Comparison of ENCODE assay signal across 9 cellular contexts in genomic region chr18:59923539-59924196, GRCh38. TPM values are rescaled to one million over a fixed set of nuclear protein-coding genes. Genes with fewer than 3 reads are reported as not detected.
DNase-seq lines count a peak whose midpoint lies in the region; ATAC-seq and TF ChIP-seq lines count a peak whose summit lies in the region.
"Had no signal": no experiment of that assay in that cellular context is flagged by ENCODE, and none has a peak within 500 bp of the region (broad histone marks: within the 10 kb centered on the region; RNA-seq: fewer than 3 reads in every experiment).

No MANE protein-coding gene starts in this region.

- peaks cover 4% of the 10 kb centered on the region; the same call in 1 of the 2 replicates for H3K9me2 ChIP-seq in GM23338 (ENCODE audit: insufficient read depth)

- H3K4me2 ChIP-seq in GM23338, result no peak overlapping the region
- peak overlapping the region; percentile 25 for H3K4me2 ChIP-seq in trophoblast cell (ENCODE audit: low read length)

- TF ChIP-seq POLR2A in prostate gland (IDR thresholded peaks at IDR 0.05), result no peak

- no peak overlapping the region for H3K18ac ChIP-seq in trophoblast cell (ENCODE audit: low read length)

- H4K20me1 ChIP-seq in GM23338 (replicated peaks; ENCODE audit: insufficient read depth), result no peaks in the 10 kb centered on the region

- no peaks in the 10 kb centered on the region for H3K79me2 ChIP-seq in GM23338 (replicated peaks; ENCODE audit: insufficient read depth)
- H3K79me2 ChIP-seq in trophoblast cell (ENCODE audit: control insufficient read depth, insufficient read depth, low read length, poor library complexity), result no peaks in the 10 kb centered on the region

- H3F3A ChIP-seq in GM23338 (replicated peaks; ENCODE audit: low read depth), result no peaks in the 10 kb centered on the region

- H3K4me1 ChIP-seq in GM23338 (ENCODE audit: insufficient read depth), result no peaks in the 10 kb centered on the region
- H3K4me1 ChIP-seq in trophoblast cell (ENCODE audit: control insufficient read depth in 1 of 2, insufficient read depth in 2 of 2, low read length in 2 of 2), result peaks cover 4 to 9% of the 10 kb centered on the region in 2 experiments
- H3K4me1 ChIP-seq in prostate gland (replicated peaks), result no peaks in the 10 kb centered on the region

- H3K79me1 ChIP-seq in trophoblast cell (ENCODE audit: low read length), result peaks cover 3% of the 10 kb centered on the region

- H4K91ac ChIP-seq in trophoblast cell (ENCODE audit: low read depth, low read length), result peak overlapping the region; percentile 20

- H3K36me3 Mint-ChIP-seq in GM23338 (ENCODE audit: low read depth), result no peaks in the 10 kb centered on the region

- no peak overlapping the region for H3K4ac ChIP-seq in trophoblast cell (ENCODE audit: low read depth, low read length)

- intact Hi-C loops in prostate gland (cut with DNase I), result no loop called here
- intact Hi-C loops in left cardiac atrium (cut with DNase I), result no loop called here

- H3K27ac ChIP-seq in GM23338 (ENCODE audit: low read depth) (no peak overlapping the region), trophoblast cell (ENCODE audit: low read depth, low read length) (peak overlapping the region; percentile 41), prostate gland (no peak overlapping the region), WERI-Rb-1 (no peak overlapping the region)
- H3K27ac ChIP-seq: brain microvascular endothelial cell had no signal

- H3K23ac ChIP-seq in trophoblast cell (ENCODE audit: low read length), result no peak overlapping the region

- H3K14ac ChIP-seq in trophoblast cell (ENCODE audit: low read length), result no peak overlapping the region

- H3K4me1 Mint-ChIP-seq in GM23338, result peaks cover 2% of the 10 kb centered on the region; the same call in 1 of the 3 replicates

- no peak overlapping the region for H2AK5ac ChIP-seq in trophoblast cell (ENCODE audit: low read length)

- no peak overlapping the region for H3K9ac ChIP-seq in trophoblast cell (ENCODE audit: low read length)

- DNase-seq in GM23338 (ENCODE audit: low spot score) (no peak), trophoblast cell (no peak), prostate gland (ENCODE audit: low spot score) (no peak), WERI-Rb-1 (no peak), left cardiac atrium (no peak)
- DNase-seq: brain microvascular endothelial cell had no signal

- H2BK12ac ChIP-seq in trophoblast cell (ENCODE audit: low read length), result no peak overlapping the region

- no peaks in the 10 kb centered on the region for H3K9me3 Mint-ChIP-seq in GM23338

- ATAC-seq in GM19035 (IDR thresholded peaks at IDR 0.05; ENCODE audit: unreplicated experiment), result peak; percentile 34
- ATAC-seq in GM23338, result no peak
- ATAC-seq in HG03378 (IDR thresholded peaks at IDR 0.05; ENCODE audit: unreplicated experiment), result peak; percentile 36
- ATAC-seq in left cardiac atrium, result no peak

- H3K27me3 ChIP-seq in GM23338 (ENCODE audit: insufficient read depth) (no peaks in the 10 kb centered on the region), trophoblast cell (ENCODE audit: insufficient read depth, low read length) (no peaks in the 10 kb centered on the region), prostate gland (replicated peaks; ENCODE audit: insufficient read depth) (no peaks in the 10 kb centered on the region), WERI-Rb-1 (ENCODE audit: insufficient read depth, low read depth, severe bottlenecking) (no peaks in the 10 kb centered on the region)
- H3K27me3 ChIP-seq: brain microvascular endothelial cell had no signal

- no peak overlapping the region for H2BK120ac ChIP-seq in trophoblast cell (ENCODE audit: insufficient read depth, low read length, poor library complexity)

- H3K4me3 ChIP-seq in GM23338 (no peak overlapping the region), trophoblast cell (ENCODE audit: low read depth, low read length) (no peak overlapping the region), prostate gland (no peak overlapping the region), WERI-Rb-1 (ENCODE audit: low read depth, low read length) (no peak overlapping the region)

- H3K36me3 ChIP-seq in GM23338 (ENCODE audit: insufficient read depth) (no peaks in the 10 kb centered on the region), trophoblast cell (ENCODE audit: control insufficient read depth in 1 of 2, insufficient read depth in 2 of 2, low read length in 2 of 2) (no peaks in the 10 kb centered on the region), prostate gland (no peaks in the 10 kb centered on the region), WERI-Rb-1 (no peaks in the 10 kb centered on the region)
- H3K36me3 ChIP-seq: brain microvascular endothelial cell had no signal

- H2BK5ac ChIP-seq in trophoblast cell (ENCODE audit: low read depth, low read length, poor library complexity), result no peak overlapping the region

- H3K4me3 Mint-ChIP-seq in GM23338, result no peak overlapping the region

- no peaks in the 10 kb centered on the region for H3K9me3 ChIP-seq in trophoblast cell (ENCODE audit: insufficient read depth, low read depth, low read length)
- no peaks in the 10 kb centered on the region for H3K9me3 ChIP-seq in prostate gland
- H3K9me3 ChIP-seq in WERI-Rb-1 (ENCODE audit: severe bottlenecking), result no peaks in the 10 kb centered on the region

- H4K8ac ChIP-seq in trophoblast cell (ENCODE audit: low read depth, low read length), result no peak overlapping the region

- no peak for TF ChIP-seq CTCF in GM23338 (conservative IDR thresholded peaks at IDR 0.05; ENCODE audit: low read depth in 2 of 2)
- TF ChIP-seq CTCF in prostate gland (IDR thresholded peaks at IDR 0.05), result no peak
- no peak for TF ChIP-seq CTCF in WERI-Rb-1 (IDR thresholded peaks at IDR 0.05; ENCODE audit: low read depth, low read length)

- peak overlapping the region; percentile 72; the same call in 1 of the 2 replicates for H2AFZ ChIP-seq in GM23338
- H2AFZ ChIP-seq in trophoblast cell (ENCODE audit: insufficient read depth, low read length, poor library complexity), result no peak overlapping the region

- H3K27ac Mint-ChIP-seq in GM23338, result no peak overlapping the region
- H3K27ac Mint-ChIP-seq: progenitor cell of endocrine pancreas had no signal

- WGBS in trophoblast cell (ENCODE audit: extremely low coverage, insufficient coverage, insufficient read length), result no CpG with 5 or more reads among the region's 6 CpGs
- WGBS in prostate gland, result 70% methylated on average over 6 of the region's 6 CpGs

- H4K12ac ChIP-seq in trophoblast cell (ENCODE audit: low read depth, low read length), result no peak overlapping the region

- peaks cover 4% of the 10 kb centered on the region for H3K27me3 Mint-ChIP-seq in GM23338 (ENCODE audit: insufficient read depth, low read depth, poor library complexity)

RNA-seq across cellular contexts. Expression of gene PMAIP1, which starts 23.9 kb away (rescaled TPM):
- total RNA-seq in GM23338 (2014; rRNA removed; shearing (Covaris generic)), result 151 and 156 TPM in 2 replicates
- polyA plus RNA-seq in GM23338 (2016; fragmentation: Nextera tagmentation; extraction: Ambion mirVana), result 274 and 296 TPM in 2 replicates
- polyA plus RNA-seq in trophoblast cell (2013), result 10.2 and 10.3 TPM in 2 replicates
- 1 to 10 TPM; 2.1 to 4.1 TPM for total RNA-seq in prostate gland
- total RNA-seq in left cardiac atrium, result under 1 TPM; 0.50 TPM

Comparison
In these comparisons a context has a peak if more than half of its experiments do, and no peak if none do; other contexts are left out.
1. ATAC-seq: peak in GM19035 (single experiment) and HG03378 (single experiment); none in GM23338 (single experiment) and left cardiac atrium (0 of 2).
2. RNA of gene PMAIP1, which starts 23.9 kb away (total RNA-seq): 151 to 156 TPM in GM23338; 2.1 to 4.1 TPM in prostate gland and 0.50 TPM in left cardiac atrium; every median in the first group is over 10 times any median in the second.